Comparison of ENCODE assay signal across 21 cellular contexts in the genomic region with DNA sequence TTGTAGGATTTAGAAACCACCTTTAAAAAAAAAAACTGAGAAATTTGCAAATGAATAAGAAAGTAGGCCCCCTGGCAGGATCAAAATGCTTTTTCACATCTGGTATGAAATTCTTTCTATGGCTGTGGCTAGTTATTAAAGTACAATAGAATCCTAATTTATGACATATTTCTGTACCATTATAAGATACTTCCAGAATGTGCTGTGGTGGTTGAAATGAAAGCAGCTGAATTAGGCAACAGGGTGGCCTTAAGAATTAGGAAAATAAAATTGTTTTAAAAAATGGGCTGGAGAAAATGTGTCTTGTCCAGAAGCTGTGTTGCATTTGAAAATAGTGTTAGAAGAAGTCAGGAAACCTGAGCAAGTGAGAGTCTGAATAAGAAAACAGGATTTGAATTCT.
A peak's percentile ranks its signal among the peaks of the same experiment; 100 is the strongest.
DNase-seq lines count a peak whose midpoint lies in the region; TF ChIP-seq lines count a peak whose summit lies in the region.
"Had no signal": no experiment of that assay in that cellular context is flagged by ENCODE, and none has a peak within 500 bp of the region (broad histone marks: within the 10 kb centered on the region; RNA-seq: fewer than 3 reads in every experiment).

No MANE protein-coding gene starts in this region.

- no peak for TF ChIP-seq CTCF in cardiac fibroblast (IDR thresholded peaks at IDR 0.05; ENCODE audit: low read depth, low read length)
- no peak for TF ChIP-seq CTCF in fibroblast of pulmonary artery (IDR thresholded peaks at IDR 0.05; ENCODE audit: low read length, missing control alignments)

- H3K4me3 ChIP-seq in cardiac fibroblast (replicated peaks in 1 of 2; ENCODE audit: low read depth in 2 of 2, low read length in 2 of 2) (no peak overlapping the region), fibroblast of pulmonary artery (replicated peaks; ENCODE audit: low read depth, low read length) (no peak overlapping the region)
- H3K4me3 ChIP-seq: A549 had no signal

- DNase-seq in NCI-H69 (lab: John Stamatoyannopoulos, UW) (peak; percentile 11), cardiac fibroblast (ENCODE audit: low read depth in 2 of 2) (peak; percentile 14 to 34), fibroblast of pulmonary artery (ENCODE audit: low read depth) (peak; percentile 29), superior temporal gyrus (ENCODE audit: extremely low spot score) (peak; percentile 4), NCI-H345 (lab: John Stamatoyannopoulos, UW) (no peak), NCI-H2081 treated with DMSO at 0.1 percent for 48 hours (lab: John Stamatoyannopoulos, UW) (no peak)
- no peak for DNase-seq in activated CD4-positive, alpha-beta T cell treated with anti-CD3 and anti-CD28 coated beads for 48 hours
- DNase-seq: CD8-positive, alpha-beta T cell; DMS 273 treated with DMSO at 0.1 percent for 48 hours; DMS79; GF-D8; NCI-H1048; NCI-H1417; NCI-H1694; NCI-H2081; NCI-H2171; NCI-H446 treated with DMSO at 0.1 percent for 48 hours; NCI-H526 treated with DMSO at 0.1 percent for 48 hours; Right ventricle myocardium superior; RPMI8226 had no signal

Comparison
In these comparisons a context has a peak if more than half of its experiments do, and no peak if none do; other contexts are left out.
1. DNase-seq: peak in NCI-H69 (single experiment), cardiac fibroblast (2 of 2), fibroblast of pulmonary artery (single experiment) and superior temporal gyrus (single experiment); none in NCI-H345 (single experiment), activated CD4-positive, alpha-beta T cell treated with anti-CD3 and anti-CD28 coated beads for 48 hours (single experiment) and NCI-H2081 treated with DMSO at 0.1 percent for 48 hours (single experiment).